In the genomic region with DNA sequence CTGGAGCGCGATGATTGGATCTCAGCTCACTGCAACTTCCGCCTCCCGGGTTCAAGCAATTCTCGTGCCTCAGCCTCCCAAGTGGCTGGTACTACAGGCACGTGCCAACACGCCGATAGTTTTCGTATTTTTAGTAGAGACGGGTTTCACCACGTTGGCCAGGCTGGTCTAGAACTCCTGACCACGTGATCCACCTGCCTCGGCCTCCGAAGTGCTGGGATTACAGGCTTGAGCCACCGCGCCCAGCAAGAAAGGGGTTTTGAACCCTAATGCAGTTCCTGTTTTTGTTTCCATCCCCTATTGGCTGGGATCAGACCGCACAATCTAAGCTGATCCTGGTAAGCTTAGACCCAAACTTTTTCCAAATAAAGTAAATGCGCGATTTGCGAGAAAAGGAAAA, we compare ENCODE assay signal across 1 cellular context.
TF ChIP-seq lines count a peak whose summit lies in the region.

No MANE protein-coding gene starts in this region.

TF ChIP-seq in WTC11, 78 proteins besides CTCF, POLR2A, EP300 and RAD21 (continued from another document):
- TF ChIP-seq ZNF425 (CRISPR knock-in tag; conservative IDR thresholded peaks at IDR 0.05) (no peak), SMAD3 (CRISPR knock-in tag; IDR thresholded peaks at IDR 0.05; ENCODE audit: borderline replicate concordance) (no peak), ZNF263 (CRISPR knock-in tag; IDR thresholded peaks at IDR 0.05; ENCODE audit: low read depth) (no peak), NFYB (CRISPR knock-in tag; conservative IDR thresholded peaks at IDR 0.05; ENCODE audit: low read depth) (no peak), ZNF219 (CRISPR knock-in tag; IDR thresholded peaks at IDR 0.05; ENCODE audit: borderline replicate concordance) (no peak)
- TF ChIP-seq, protein P1, sequence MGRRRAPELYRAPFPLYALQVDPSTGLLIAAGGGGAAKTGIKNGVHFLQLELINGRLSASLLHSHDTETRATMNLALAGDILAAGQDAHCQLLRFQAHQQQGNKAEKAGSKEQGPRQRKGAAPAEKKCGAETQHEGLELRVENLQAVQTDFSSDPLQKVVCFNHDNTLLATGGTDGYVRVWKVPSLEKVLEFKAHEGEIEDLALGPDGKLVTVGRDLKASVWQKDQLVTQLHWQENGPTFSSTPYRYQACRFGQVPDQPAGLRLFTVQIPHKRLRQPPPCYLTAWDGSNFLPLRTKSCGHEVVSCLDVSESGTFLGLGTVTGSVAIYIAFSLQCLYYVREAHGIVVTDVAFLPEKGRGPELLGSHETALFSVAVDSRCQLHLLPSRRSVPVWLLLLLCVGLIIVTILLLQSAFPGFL (CRISPR knock-in tag; IDR thresholded peaks at IDR 0.05; ENCODE audit: borderline replicate concordance): no peak
